Comparison of ENCODE assay signal across 22 cellular contexts in the genomic region with DNA sequence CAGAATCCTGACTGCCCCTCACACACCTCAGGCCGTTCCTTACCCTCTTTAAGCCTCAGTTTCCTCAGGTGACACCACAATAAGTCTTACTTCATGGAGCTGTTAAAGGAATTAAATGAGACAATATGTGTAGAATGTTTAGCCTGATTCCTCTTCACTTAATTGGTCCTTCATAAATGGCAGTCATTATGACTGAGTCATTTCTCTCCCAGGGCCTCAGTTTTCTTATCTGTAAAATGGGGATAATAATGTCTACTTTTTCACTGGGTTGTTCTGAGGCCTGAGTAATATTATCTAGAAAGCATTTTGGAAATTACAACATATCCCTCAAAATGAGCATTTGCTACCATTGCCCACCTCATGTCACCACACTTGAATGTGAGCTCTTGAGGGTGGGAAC. TPM values are rescaled to one million over a fixed set of nuclear protein-coding genes. Genes with fewer than 3 reads are reported as not detected.
DNase-seq lines count a peak whose midpoint lies in the region; ATAC-seq and FAIRE-seq lines count a peak whose summit lies in the region.
"Had no signal": no experiment of that assay in that cellular context is flagged by ENCODE, and none has a peak within 500 bp of the region (broad histone marks: within the 10 kb centered on the region; RNA-seq: fewer than 3 reads in every experiment).

No MANE protein-coding gene starts in this region.

- DNase-seq in activated T-cell treated with anti-CD3 and anti-CD28 coated beads, Interleukin-2, amount 50 U/mL, for 72 hours = no peak
- DNase-seq in activated T-cell treated with anti-CD3 and anti-CD28 coated beads, Interleukin-2, amount 50 U/mL, for 48 hours = no peak
- no peak for DNase-seq in activated naive CD8-positive, alpha-beta T cell treated with anti-CD3 and anti-CD28 coated beads, Interleukin-2, amount 50 U/mL, for 24 hours
- no peak for DNase-seq in naive thymus-derived CD8-positive, alpha-beta T cell
- DNase-seq in GM03348 (ENCODE audit: low spot score) = no peak
- DNase-seq in RCC 7860 (ENCODE audit: low spot score) = no peak
- DNase-seq: activated CD4-positive, alpha-beta T cell treated with anti-CD3 and anti-CD28 coated beads, Interleukin-2, amount 50 U/mL, for 1 hour; activated T-cell treated with anti-CD3 and anti-CD28 coated beads, Interleukin-2, amount 50 U/mL, for 4 hours; amygdala; DND-41; effector CD8-positive, alpha-beta T cell; heart left ventricle; NCI-H1436; NCI-H82; stimulated activated CD4-positive, alpha-beta T cell treated with anti-CD3 and anti-CD28 coated beads, Interleukin-12 subunit alpha, Interleukin-12 subunit beta, amount 100 ng/mL, for 4 hours; transverse colon had no signal

- H3K27me3 Mint-ChIP-seq in activated T-cell treated with anti-CD3 and anti-CD28 coated beads, Interleukin-2, amount 50 U/mL, for 72 hours (ENCODE audit: low read depth) = no peaks in the 10 kb centered on the region
- no peaks in the 10 kb centered on the region for H3K27me3 Mint-ChIP-seq in IgD-negative memory B cell
- no peaks in the 10 kb centered on the region for H3K27me3 Mint-ChIP-seq in activated naive CD8-positive, alpha-beta T cell treated with anti-CD3 and anti-CD28 coated beads, Interleukin-2, amount 50 U/mL, for 24 hours
- no peaks in the 10 kb centered on the region for H3K27me3 Mint-ChIP-seq in naive thymus-derived CD8-positive, alpha-beta T cell

- POLR2A ChIA-PET in naive thymus-derived CD8-positive, alpha-beta T cell (lab: Charles Lee) = interaction anchor here (0.7 to 2.1 kb wide), 3 partner anchors 14 to 22 kb away, joined by 5 to 8 read pairs (median 5); partner anchors contain the start of gene POU2F2

- peaks cover 52% of the 10 kb centered on the region for H3K4me1 Mint-ChIP-seq in activated T-cell treated with anti-CD3 and anti-CD28 coated beads, Interleukin-2, amount 50 U/mL, for 72 hours (ENCODE audit: low read depth)
- H3K4me1 Mint-ChIP-seq in IgD-negative memory B cell = peaks cover 40 to 59% (median 55%) of the 10 kb centered on the region in 3 donors
- H3K4me1 Mint-ChIP-seq in activated naive CD8-positive, alpha-beta T cell treated with anti-CD3 and anti-CD28 coated beads, Interleukin-2, amount 50 U/mL, for 24 hours = peaks cover 69% of the 10 kb centered on the region
- H3K4me1 Mint-ChIP-seq in naive thymus-derived CD8-positive, alpha-beta T cell = peaks cover 16 to 49% (median 22%) of the 10 kb centered on the region in 4 donors

- no peak for ATAC-seq in activated T-cell treated with anti-CD3 and anti-CD28 coated beads, Interleukin-2, amount 50 U/mL, for 72 hours (replicated peaks in 1 of 2)
- ATAC-seq in activated naive CD8-positive, alpha-beta T cell treated with anti-CD3 and anti-CD28 coated beads, Interleukin-2, amount 50 U/mL, for 24 hours = no peak
- ATAC-seq in naive thymus-derived CD8-positive, alpha-beta T cell = no peak
- ATAC-seq in GM18858 (IDR thresholded peaks at IDR 0.05; ENCODE audit: unreplicated experiment) = no peak
- ATAC-seq: activated T-cell treated with anti-CD3 and anti-CD28 coated beads, Interleukin-2, amount 50 U/mL, for 4 hours; GM23338; heart left ventricle; Panc1 had no signal

- FAIRE-seq in RCC 7860 (lab: Jason Lieb, UNC) = no peak
- FAIRE-seq: HTR-8/SVneo, islet of Langerhans had no signal

- H3K36me3 Mint-ChIP-seq in activated T-cell treated with anti-CD3 and anti-CD28 coated beads, Interleukin-2, amount 50 U/mL, for 72 hours (ENCODE audit: insufficient read depth in 2 of 2) = peaks cover 5 to 19% of the 10 kb centered on the region in 2 donors
- H3K36me3 Mint-ChIP-seq in IgD-negative memory B cell = no peaks in the 10 kb centered on the region
- peaks cover 40% of the 10 kb centered on the region for H3K36me3 Mint-ChIP-seq in activated naive CD8-positive, alpha-beta T cell treated with anti-CD3 and anti-CD28 coated beads, Interleukin-2, amount 50 U/mL, for 24 hours (ENCODE audit: low read depth)
- peaks cover 0 to 41% (median 2%) of the 10 kb centered on the region in 3 donors for H3K36me3 Mint-ChIP-seq in naive thymus-derived CD8-positive, alpha-beta T cell

- H3K27ac Mint-ChIP-seq in activated T-cell treated with anti-CD3 and anti-CD28 coated beads, Interleukin-2, amount 50 U/mL, for 72 hours = peak overlapping the region; percentile 69
- peak overlapping the region in 2 of 3 donors; percentile 16 to 19 for H3K27ac Mint-ChIP-seq in IgD-negative memory B cell
- peak overlapping the region; percentile 57 for H3K27ac Mint-ChIP-seq in activated naive CD8-positive, alpha-beta T cell treated with anti-CD3 and anti-CD28 coated beads, Interleukin-2, amount 50 U/mL, for 24 hours
- peak overlapping the region in 9 of 10 donors; percentile 49 to 82 (median 65) for H3K27ac Mint-ChIP-seq in naive thymus-derived CD8-positive, alpha-beta T cell
- H3K27ac Mint-ChIP-seq: GM23338 had no signal

- H3K9me3 Mint-ChIP-seq in activated T-cell treated with anti-CD3 and anti-CD28 coated beads, Interleukin-2, amount 50 U/mL, for 72 hours = no peaks in the 10 kb centered on the region
- no peaks in the 10 kb centered on the region for H3K9me3 Mint-ChIP-seq in IgD-negative memory B cell
- H3K9me3 Mint-ChIP-seq in activated naive CD8-positive, alpha-beta T cell treated with anti-CD3 and anti-CD28 coated beads, Interleukin-2, amount 50 U/mL, for 24 hours = no peaks in the 10 kb centered on the region
- H3K9me3 Mint-ChIP-seq in naive thymus-derived CD8-positive, alpha-beta T cell = no peaks in the 10 kb centered on the region
- H3K9me3 Mint-ChIP-seq: activated T-cell treated with anti-CD3 and anti-CD28 coated beads, Interleukin-2, amount 50 U/mL, for 4 hours; GM23338 had no signal

- H3K4me3 Mint-ChIP-seq in activated T-cell treated with anti-CD3 and anti-CD28 coated beads, Interleukin-2, amount 50 U/mL, for 72 hours = no peak overlapping the region
- H3K4me3 Mint-ChIP-seq in IgD-negative memory B cell = peak overlapping the region in 1 of 4 donors; percentile 55
- H3K4me3 Mint-ChIP-seq in activated naive CD8-positive, alpha-beta T cell treated with anti-CD3 and anti-CD28 coated beads, Interleukin-2, amount 50 U/mL, for 24 hours = no peak overlapping the region
- H3K4me3 Mint-ChIP-seq in naive thymus-derived CD8-positive, alpha-beta T cell = no peak overlapping the region
- H3K4me3 Mint-ChIP-seq: activated T-cell treated with anti-CD3 and anti-CD28 coated beads, Interleukin-2, amount 50 U/mL, for 4 hours; GM23338 had no signal

RNA-seq across cellular contexts. Expression of gene POU2F2, which starts 21.6 kb away (rescaled TPM):
- 10 to 100 TPM; 45.0 to 56.0 TPM for total RNA-seq in activated T-cell treated with anti-CD3 and anti-CD28 coated beads, Interleukin-2, amount 50 U/mL, for 72 hours
- polyA plus RNA-seq in IgD-negative memory B cell = 89.1 TPM
- 10 to 100 TPM; 85.0 to 88.5 TPM for total RNA-seq in naive thymus-derived CD8-positive, alpha-beta T cell
- 1 to 10 TPM; 2.4 to 6.6 (median 4.7) TPM for polyA plus RNA-seq in naive thymus-derived CD8-positive, alpha-beta T cell

RNA-seq across cellular contexts. Expression of gene ZNF574, which starts 34.7 kb away (rescaled TPM):
- 10 to 100 TPM; 11.5 to 12.2 TPM for total RNA-seq in activated T-cell treated with anti-CD3 and anti-CD28 coated beads, Interleukin-2, amount 50 U/mL, for 72 hours
- polyA plus RNA-seq in IgD-negative memory B cell = 24.8 TPM
- 10 to 100 TPM; 18.3 to 20.8 TPM for total RNA-seq in naive thymus-derived CD8-positive, alpha-beta T cell
- 10 to 100 TPM in 1 of 3 donors, 1 to 10 TPM in 2; 7.8 to 21.5 (median 8.0) TPM for polyA plus RNA-seq in naive thymus-derived CD8-positive, alpha-beta T cell

RNA-seq across cellular contexts. Expression of gene GRIK5, which starts 40.7 kb away (rescaled TPM):
- total RNA-seq in activated T-cell treated with anti-CD3 and anti-CD28 coated beads, Interleukin-2, amount 50 U/mL, for 72 hours = 1 to 10 TPM; 1.1 to 3.8 TPM
- not detected for polyA plus RNA-seq in IgD-negative memory B cell
- under 1 TPM; 0.25 to 0.34 TPM for total RNA-seq in naive thymus-derived CD8-positive, alpha-beta T cell
- polyA plus RNA-seq in naive thymus-derived CD8-positive, alpha-beta T cell = not detected

Comparison
In these comparisons a context has a peak if more than half of its experiments do, and no peak if none do; other contexts are left out.
1. H3K27ac Mint-ChIP-seq: peak in every context shown above with its lines; median percentile 69 in activated T-cell treated with anti-CD3 and anti-CD28 coated beads, Interleukin-2, amount 50 U/mL, for 72 hours; 65 in naive thymus-derived CD8-positive, alpha-beta T cell; 57 in activated naive CD8-positive, alpha-beta T cell treated with anti-CD3 and anti-CD28 coated beads, Interleukin-2, amount 50 U/mL, for 24 hours; 18 in IgD-negative memory B cell.